16 cellular contexts compared by ENCODE assay signal in genomic region chr11:45041556-45041955, GRCh38.
A peak's percentile ranks its signal among the peaks of the same experiment; 100 is the strongest.
DNase-seq lines count a peak whose midpoint lies in the region; ATAC-seq and TF ChIP-seq lines count a peak whose summit lies in the region.
"Had no signal": no experiment of that assay in that cellular context is flagged by ENCODE, and none has a peak within 500 bp of the region (broad histone marks: within the 10 kb centered on the region; RNA-seq: fewer than 3 reads in every experiment).

No MANE protein-coding gene starts in this region.

- no peaks in the 10 kb centered on the region for H3K4me1 ChIP-seq in H9 (ENCODE audit: insufficient read depth, low read length)
- H3K4me1 ChIP-seq in neuronal stem cell (ENCODE audit: control insufficient read depth in 2 of 2, insufficient read depth in 1 of 2, low read depth in 1 of 2, low read length in 2 of 2) = peaks cover 0 to 13% of the 10 kb centered on the region in 2 donors
- no peaks in the 10 kb centered on the region for H3K4me1 ChIP-seq in prostate gland (replicated peaks)

- no peak overlapping the region for H3T11ph ChIP-seq in H9 (ENCODE audit: low read length)

- H3K79me1 ChIP-seq in H9 (ENCODE audit: insufficient read depth, low read depth, low read length, poor library complexity, severe bottlenecking) (no peaks in the 10 kb centered on the region), neuronal stem cell (ENCODE audit: low read depth, low read length) (no peaks in the 10 kb centered on the region)

- H4K20me1 ChIP-seq in H9 (ENCODE audit: control insufficient read depth, insufficient read depth, insufficient read length) = no peaks in the 10 kb centered on the region

- H3K27me3 ChIP-seq in H9 (ENCODE audit: insufficient read depth, low read length) = no peaks in the 10 kb centered on the region
- peaks cover 0 to 9% (median 0%) of the 10 kb centered on the region in 3 experiments for H3K27me3 ChIP-seq in neuronal stem cell (ENCODE audit: control insufficient read depth in 3 of 3, insufficient read depth in 3 of 3, low read depth in 1 of 3, low read length in 3 of 3)
- H3K27me3 ChIP-seq in prostate gland (replicated peaks; ENCODE audit: insufficient read depth) = no peaks in the 10 kb centered on the region
- H3K27me3 ChIP-seq: ovary had no signal

- H2BK12ac ChIP-seq in H9 (ENCODE audit: insufficient read length, low read depth, low read length) = no peak overlapping the region
- no peak overlapping the region for H2BK12ac ChIP-seq in neuronal stem cell (ENCODE audit: low read length)

- intact Hi-C loops in prostate gland (cut with DNase I) = no loop called here

- H2BK20ac ChIP-seq in H9 (ENCODE audit: low read depth, low read length, poor library complexity, severe bottlenecking) = no peak overlapping the region

- H2BK120ac ChIP-seq in H9 (ENCODE audit: low read depth, low read length, poor library complexity, severe bottlenecking) (no peak overlapping the region), neuronal stem cell (ENCODE audit: low read depth, low read length) (no peak overlapping the region)

- no peak overlapping the region for H3K27ac Mint-ChIP-seq in H9
- H3K27ac Mint-ChIP-seq: activated CD4-positive, alpha-beta T cell treated with anti-CD3 and anti-CD28 coated beads, Interleukin-2, amount 10 ng/mL, durations not matched to agents 24 days and 14 days had no signal

- no peak for DNase-seq in H9
- peak; percentile 98 to 99 for DNase-seq in NCI-H2081 (lab: John Stamatoyannopoulos, UW)
- DNase-seq in NCI-H69 (lab: John Stamatoyannopoulos, UW) = peak; percentile 99
- DNase-seq in neuronal stem cell (ENCODE audit: low spot score) = no peak
- DNase-seq in stimulated activated CD8-positive, alpha-beta memory T cell treated with anti-CD3 and anti-CD28 coated beads, Interleukin-4, amount 100 ng/mL, for 48 hours = no peak
- no peak for DNase-seq in activated CD4-positive, alpha-beta T cell treated with anti-CD3 and anti-CD28 coated beads for 1 hour
- no peak for DNase-seq in prostate gland (ENCODE audit: low spot score)
- DNase-seq: activated CD4-positive, alpha-beta T cell treated with anti-CD3 and anti-CD28 coated beads, Interleukin-2, amount 10 ng/mL, durations not matched to agents 24 days and 14 days; activated CD8-positive, alpha-beta memory T cell treated with anti-CD3 and anti-CD28 coated beads, Interleukin-2, amount 50 U/mL, for 48 hours; activated gamma-delta T cell treated with Interleukin-2 at 50 U/mL for 16 hours; amniotic stem cell; left ventricle myocardium superior; ovary; stimulated activated CD4-positive, alpha-beta T cell treated with anti-CD3 and anti-CD28 coated beads, Interleukin-4, amount 100 ng/mL, for 1 hour had no signal

- H3K36me3 Mint-ChIP-seq in H9 (ENCODE audit: insufficient read depth in 1 of 3, low read depth in 3 of 3) = peaks cover 0 to 16% (median 5%) of the 10 kb centered on the region in 3 experiments; a peak in 4 of 7 replicates

- H3K4me3 Mint-ChIP-seq in H9 = no peak overlapping the region
- H3K4me3 Mint-ChIP-seq: activated CD4-positive, alpha-beta T cell treated with anti-CD3 and anti-CD28 coated beads, Interleukin-2, amount 10 ng/mL, durations not matched to agents 24 days and 14 days had no signal

- no peak for TF ChIP-seq CTCF in H9 (conservative IDR thresholded peaks at IDR 0.05)
- TF ChIP-seq CTCF in prostate gland (IDR thresholded peaks at IDR 0.05) = no peak

- no peak for ATAC-seq in HG02678 (IDR thresholded peaks at IDR 0.05; ENCODE audit: unreplicated experiment)
- ATAC-seq: K562, left ventricle myocardium superior had no signal

- H3K9me3 Mint-ChIP-seq in H9 = peaks cover 8 to 14% of the 10 kb centered on the region in 2 experiments; a peak in 4 of 5 replicates

- H3K4me3 ChIP-seq in neuronal stem cell (ENCODE audit: low read length in 2 of 2) = no peak overlapping the region
- no peak overlapping the region for H3K4me3 ChIP-seq in prostate gland
- H3K4me3 ChIP-seq: K562, ovary had no signal

- H3K23ac ChIP-seq in H9 (ENCODE audit: insufficient read length, low read depth, low read length) (no peak overlapping the region), neuronal stem cell (ENCODE audit: low read depth, low read length, poor library complexity) (no peak overlapping the region)

- no CpG with 5 or more reads among the region's 6 CpGs for WGBS in H9 (ENCODE audit: extremely low coverage, insufficient read length, low lambda C conversion rate)
- no CpG with 5 or more reads among the region's 6 CpGs for WGBS in neuronal stem cell (ENCODE audit: extremely low coverage in 2 of 2, insufficient read length in 2 of 2, insufficient replicate concordance in 1 of 2), 2 donors
- 44% methylated on average over 6 of the region's 6 CpGs for WGBS in prostate gland

- no peak overlapping the region for H3K56ac ChIP-seq in H9 (ENCODE audit: insufficient read length, low read depth, low read length)

- H3K4me1 Mint-ChIP-seq in H9 = peaks cover 5 to 17% of the 10 kb centered on the region in 2 experiments

- no peak overlapping the region for H2BK15ac ChIP-seq in H9 (ENCODE audit: low read depth, low read length)
- H2BK15ac ChIP-seq in neuronal stem cell (ENCODE audit: low read length) = no peak overlapping the region

- no peaks in the 10 kb centered on the region for H3K23me2 ChIP-seq in H9 (ENCODE audit: insufficient read length, low read depth, low read length, poor library complexity, severe bottlenecking)

- H3K27ac ChIP-seq in H9 (ENCODE audit: insufficient read length, low read depth, low read length) (no peak overlapping the region), neuronal stem cell (replicated peaks; ENCODE audit: low read length) (no peak overlapping the region), prostate gland (no peak overlapping the region)
- H3K27ac ChIP-seq: ovary had no signal

- H3K14ac ChIP-seq in H9 (ENCODE audit: insufficient read depth, low read length) (peak overlapping the region; percentile 68; the same call in 1 of the 2 replicates), neuronal stem cell (ENCODE audit: low read length) (no peak overlapping the region)

- no peaks in the 10 kb centered on the region for H3K79me2 ChIP-seq in H9 (ENCODE audit: insufficient read depth, low read length)

- H3K4ac ChIP-seq in H9 (ENCODE audit: low read depth, low read length) (no peak overlapping the region), neuronal stem cell (ENCODE audit: low read length) (no peak overlapping the region)

- H4K5ac ChIP-seq in H9 (ENCODE audit: insufficient read length, low read depth, low read length) = no peak overlapping the region

- H4K8ac ChIP-seq in H9 (replicated peaks; ENCODE audit: insufficient read length, low read depth, low read length) (no peak overlapping the region), neuronal stem cell (ENCODE audit: low read depth, low read length) (peak overlapping the region; percentile 67)

- H3K4me2 ChIP-seq in H9 (ENCODE audit: insufficient read depth, insufficient read length, low read length) (no peak overlapping the region), neuronal stem cell (ENCODE audit: insufficient read depth, low read length, poor library complexity, severe bottlenecking) (no peak overlapping the region)

- no peak overlapping the region for H2BK5ac ChIP-seq in H9 (ENCODE audit: insufficient read length, low read length)
- peak overlapping the region; percentile 31 for H2BK5ac ChIP-seq in neuronal stem cell (ENCODE audit: low read length)

- H4K91ac ChIP-seq in H9 (ENCODE audit: insufficient read length, low read depth, low read length) (no peak overlapping the region), neuronal stem cell (ENCODE audit: low read depth, low read length, poor library complexity) (no peak overlapping the region)

- H3K9me3 ChIP-seq in H9 (ENCODE audit: control insufficient read depth, low read depth, low read length) (peaks cover 8% of the 10 kb centered on the region), neuronal stem cell (replicated peaks in 1 of 2; ENCODE audit: control insufficient read depth in 2 of 2, insufficient read depth in 1 of 2, low read depth in 1 of 2, low read length in 2 of 2) (peaks cover 0 to 8% of the 10 kb centered on the region in 2 donors), prostate gland (no peaks in the 10 kb centered on the region)
- H3K9me3 ChIP-seq: ovary had no signal

- H2AK5ac ChIP-seq in H9 (ENCODE audit: insufficient read length, low read length) (no peak overlapping the region), neuronal stem cell (ENCODE audit: low read depth, low read length) (peak overlapping the region; percentile 85)

- no peak overlapping the region for H3K9ac ChIP-seq in H9 (ENCODE audit: extremely low read depth, insufficient read length, low read length)
- no peak overlapping the region for H3K9ac ChIP-seq in neuronal stem cell (ENCODE audit: low read depth, low read length, poor library complexity)

- H3K36me3 ChIP-seq in neuronal stem cell (replicated peaks in 1 of 2; ENCODE audit: control insufficient read depth in 2 of 2, insufficient read depth in 2 of 2, low read length in 2 of 2) (no peaks in the 10 kb centered on the region), prostate gland (no peaks in the 10 kb centered on the region)
- H3K36me3 ChIP-seq: ovary had no signal

- TF ChIP-seq POLR2A in prostate gland (IDR thresholded peaks at IDR 0.05) = no peak

- H2AFZ ChIP-seq in H9 (ENCODE audit: low read length) (no peak overlapping the region), neuronal stem cell (ENCODE audit: low read length) (no peak overlapping the region)

- H3K18ac ChIP-seq in H9 (ENCODE audit: insufficient read length, low read depth, low read length) = no peak overlapping the region
- peak overlapping the region; percentile 78 for H3K18ac ChIP-seq in neuronal stem cell (ENCODE audit: low read length)

- H3K27me3 Mint-ChIP-seq in H9 (ENCODE audit: low read depth) = peaks cover 12% of the 10 kb centered on the region

Comparison
In these comparisons a context has a peak if more than half of its experiments do, and no peak if none do; other contexts are left out.
1. DNase-seq: peak in NCI-H2081 (2 of 2) and NCI-H69 (single experiment); none in H9 (single experiment), neuronal stem cell (single experiment), stimulated activated CD8-positive, alpha-beta memory T cell treated with anti-CD3 and anti-CD28 coated beads, Interleukin-4, amount 100 ng/mL, for 48 hours (single experiment), activated CD4-positive, alpha-beta T cell treated with anti-CD3 and anti-CD28 coated beads for 1 hour (single experiment) and prostate gland (single experiment).